8 cellular contexts compared by ENCODE assay signal in the genomic region with DNA sequence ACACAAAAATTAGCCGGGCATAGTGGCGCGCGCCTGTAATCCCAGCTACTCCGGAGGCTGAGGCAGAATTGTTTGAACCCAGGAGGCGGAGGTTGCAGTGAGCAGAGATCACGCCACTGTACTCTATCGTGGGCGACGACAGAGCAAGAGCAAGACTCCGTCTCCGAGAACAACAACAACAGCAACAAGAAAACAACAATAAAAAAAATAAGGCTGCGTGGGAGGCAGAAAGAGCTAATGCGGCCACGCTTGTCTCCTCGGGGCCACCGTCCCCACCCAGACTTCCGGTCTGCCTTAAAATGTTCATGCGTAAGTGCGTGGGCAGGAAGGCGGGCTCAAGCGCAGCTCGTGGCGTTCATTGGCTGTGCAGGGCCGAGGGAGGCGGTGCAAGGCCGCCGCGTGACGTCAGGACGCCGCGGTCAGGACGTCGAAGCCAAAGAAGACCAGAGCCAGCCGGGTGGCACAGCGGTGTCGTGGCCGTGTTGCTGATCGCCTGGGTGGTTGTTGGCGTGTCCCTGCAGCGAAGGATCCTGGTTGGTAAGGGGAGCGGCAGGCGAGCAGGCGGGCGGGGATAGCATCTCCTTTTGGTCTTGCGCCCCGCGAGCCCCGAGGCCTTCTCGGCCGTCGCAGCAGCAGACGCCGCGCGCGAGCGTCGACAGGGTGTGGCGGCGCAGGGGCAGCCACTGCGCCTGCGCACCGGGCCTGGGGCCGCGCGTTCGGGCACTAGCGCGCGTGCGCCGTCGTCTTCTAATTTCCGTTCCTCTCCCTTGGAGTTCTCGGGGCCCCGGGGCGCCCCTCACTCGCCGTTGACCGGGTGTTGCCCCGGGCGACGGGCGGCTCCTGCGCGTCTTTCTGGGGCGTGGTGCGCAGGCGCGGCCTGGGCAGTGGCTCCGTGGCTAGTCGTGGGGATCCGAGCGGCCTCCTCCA. TPM values are rescaled to one million over a fixed set of nuclear protein-coding genes. Genes with fewer than 3 reads are reported as not detected.
A peak's percentile ranks its signal among the peaks of the same experiment; 100 is the strongest.
DNase-seq lines count a peak whose midpoint lies in the region; ATAC-seq and TF ChIP-seq lines count a peak whose summit lies in the region.

A gene (plus strand): TSS at position 426 of the 927 bp plus-strand sequence. CDS start 2,146 bp downstream, outside the sequence.

- H3K9ac ChIP-seq in HUES64 (ENCODE audit: low read depth, low read length) (peak within 1 kb of the TSS; percentile 91), OCI-LY1 (ENCODE audit: low read length) (peak within 1 kb of the TSS; percentile 87)

- peak within 1 kb of the TSS; percentile 92 for H3K27ac Mint-ChIP-seq in Calu3 (ENCODE audit: unreplicated experiment)
- peak within 1 kb of the TSS; percentile 100 for H3K27ac Mint-ChIP-seq in endothelial cell (ENCODE audit: unreplicated experiment)

- no peaks in the 10 kb centered on the region for H4K20me1 ChIP-seq in OCI-LY1 (ENCODE audit: insufficient read depth, low read length)

- H3K36me3 Mint-ChIP-seq in Calu3 (ENCODE audit: insufficient read depth, unreplicated experiment): peaks cover 91% of the 10 kb centered on the region
- peaks cover 38% of the 10 kb centered on the region for H3K36me3 Mint-ChIP-seq in endothelial cell (ENCODE audit: low read depth, unreplicated experiment)

- H3K27me3 ChIP-seq in HUES64 (ENCODE audit: insufficient read depth, low read length) (no peaks in the 10 kb centered on the region), OCI-LY1 (ENCODE audit: insufficient read depth, low read length) (no peaks in the 10 kb centered on the region)

- H3K4me3 ChIP-seq in HUES64 (ENCODE audit: low read length) (peak within 1 kb of the TSS; percentile 91), OCI-LY1 (ENCODE audit: low read depth, low read length, poor library complexity, severe bottlenecking) (peak within 1 kb of the TSS; percentile 79)

- intact Hi-C loops in Calu3 (cut with micrococcal nuclease; ENCODE audit: unreplicated experiment): loop anchor here (2.0 kb wide), 2 partner anchors 14 to 18 kb away; a partner anchor contains a TSS

- H2AFZ ChIP-seq in OCI-LY1 (ENCODE audit: low read length): no peak within 1 kb of the TSS

- H3K4me1 ChIP-seq in HUES64 (ENCODE audit: insufficient read depth, low read length) (peaks cover 4% of the 10 kb centered on the region; the same call in 1 of the 2 replicates), OCI-LY1 (ENCODE audit: insufficient read depth, low read length, severe bottlenecking) (peaks cover 31% of the 10 kb centered on the region)

- no peaks in the 10 kb centered on the region for H3K9me3 Mint-ChIP-seq in Calu3 (ENCODE audit: low read depth, unreplicated experiment)
- H3K9me3 Mint-ChIP-seq in endothelial cell (ENCODE audit: unreplicated experiment): no peaks in the 10 kb centered on the region

- H3K27ac ChIP-seq in HUES64 (ENCODE audit: low read depth, low read length) (peak within 1 kb of the TSS; percentile 91), OCI-LY1 (ENCODE audit: low read depth, low read length, poor library complexity, severe bottlenecking) (peak within 1 kb of the TSS; percentile 59)

- no peaks in the 10 kb centered on the region for H3K9me2 ChIP-seq in OCI-LY1 (ENCODE audit: low read depth, low read length)

- H3K9me3 ChIP-seq in HUES64 (ENCODE audit: insufficient read depth, low read depth, low read length): no peaks in the 10 kb centered on the region
- no peaks in the 10 kb centered on the region for H3K9me3 ChIP-seq in OCI-LY1 (ENCODE audit: low read length)

- CTCF ChIA-PET in Calu3 (lab: Charles Lee): interaction anchor here (1.2 to 1.8 kb wide), 5 partner anchors 14 to 58 kb away, joined by 5 to 14 read pairs (median 7); a partner anchor contains a TSS

- DNase-seq in Calu3 (peak; percentile 98), endothelial cell (ENCODE audit: low spot score) (peak; percentile 93), middle frontal gyrus (ENCODE audit: extremely low spot score, low spot score) (peak; percentile 99)
- peak; percentile 97 for DNase-seq in activated CD8-positive, alpha-beta memory T cell treated with anti-CD3 and anti-CD28 coated beads, Interleukin-2, amount 50 U/mL, for 4 hours
- peak; percentile 93 to 94 for DNase-seq in stimulated activated CD8-positive, alpha-beta memory T cell treated with anti-CD3 and anti-CD28 coated beads, Interleukin-2, amount 100 ng/mL, for 48 hours (ENCODE audit: low read depth in 2 of 2)

- TF ChIP-seq CTCF in Calu3 (IDR thresholded peaks at IDR 0.05; ENCODE audit: unreplicated experiment) (no peak), OCI-LY1 (IDR thresholded peaks at IDR 0.05; ENCODE audit: low read length) (no peak), endothelial cell (IDR thresholded peaks at IDR 0.05; ENCODE audit: unreplicated experiment) (no peak)

- peak; percentile 84 for ATAC-seq in GM21447 (IDR thresholded peaks at IDR 0.05; ENCODE audit: unreplicated experiment)

- H3K4me2 ChIP-seq in OCI-LY1 (ENCODE audit: low read length): peak within 1 kb of the TSS; percentile 96

- BruUV-seq in Calu3 (replicated peaks; lab: Mats Ljungman, UMichigan): no TSS peak

- WGBS in HUES64: under 1% methylated on average over 96 of the region's 96 CpGs

- no peaks in the 10 kb centered on the region for H3F3A ChIP-seq in OCI-LY1 (ENCODE audit: insufficient read depth, low read length)

- H3K79me2 ChIP-seq in OCI-LY1 (ENCODE audit: insufficient read depth, low read length): peaks cover 44% of the 10 kb centered on the region

- H3K4me1 Mint-ChIP-seq in Calu3 (ENCODE audit: low read depth, unreplicated experiment): peaks cover 24% of the 10 kb centered on the region
- H3K4me1 Mint-ChIP-seq in endothelial cell (ENCODE audit: unreplicated experiment): peaks cover 32% of the 10 kb centered on the region

- H3K27me3 Mint-ChIP-seq in Calu3 (ENCODE audit: unreplicated experiment): no peaks in the 10 kb centered on the region
- peaks cover 30% of the 10 kb centered on the region for H3K27me3 Mint-ChIP-seq in endothelial cell (ENCODE audit: unreplicated experiment)

- H3K36me3 ChIP-seq in HUES64 (ENCODE audit: insufficient read depth, low read length): peaks cover 50% of the 10 kb centered on the region
- H3K36me3 ChIP-seq in OCI-LY1 (ENCODE audit: insufficient read depth, low read length): peaks cover 56% of the 10 kb centered on the region

- H3K4me3 Mint-ChIP-seq in Calu3 (ENCODE audit: low read depth, unreplicated experiment) (peak within 1 kb of the TSS; percentile 81), endothelial cell (ENCODE audit: unreplicated experiment) (peak within 1 kb of the TSS; percentile 100)

RNA-seq across cellular contexts. Expression of the gene that starts here (rescaled TPM):
- total RNA-seq in Calu3 (2022) (256 and 267 TPM in 2 replicates), endothelial cell (ENCODE audit: unreplicated experiment) (162 TPM)
- polyA plus RNA-seq in HUES64 (2013, experiment 1 of 2): 50.6 TPM
- 50.8 TPM for polyA plus RNA-seq in HUES64 (2013, experiment 2 of 2)

Comparison
In these comparisons a context has a peak if more than half of its experiments do, and no peak if none do; other contexts are left out.
1. Peak in every context shown above with its lines: DNase-seq, ATAC-seq, H3K4me3 ChIP-seq and H3K27ac ChIP-seq.